Comparison of ENCODE assay signal across 1 cellular context in genomic region chr2:190860985-190861721, GRCh38.
A peak's percentile ranks its signal among the peaks of the same experiment; 100 is the strongest.
TF ChIP-seq lines count a peak whose summit lies in the region.

No MANE protein-coding gene starts in this region.

TF ChIP-seq in H1, 55 proteins besides CTCF, POLR2A, EP300 and RAD21 (continued from another document):
- TF ChIP-seq CHD7 (IDR thresholded peaks at IDR 0.05; ENCODE audit: insufficient replicate concordance, low read length) (peak; percentile 62), ASH2L (IDR thresholded peaks at IDR 0.05; ENCODE audit: low read length) (peak; percentile 37), SIX5 (IDR thresholded peaks at IDR 0.05; ENCODE audit: low read depth, low read length) (no peak), CREB1 (IDR thresholded peaks at IDR 0.05) (no peak)
